10 cellular contexts compared by ENCODE assay signal in genomic region chr1:243286409-243287127, GRCh38. TPM values are rescaled to one million over a fixed set of nuclear protein-coding genes. Genes with fewer than 3 reads are reported as not detected.
DNase-seq lines count a peak whose midpoint lies in the region; ATAC-seq and TF ChIP-seq lines count a peak whose summit lies in the region.
"Had no signal": no experiment of that assay in that cellular context is flagged by ENCODE, and none has a peak within 500 bp of the region (broad histone marks: within the 10 kb centered on the region; RNA-seq: fewer than 3 reads in every experiment).

No MANE protein-coding gene starts in this region.

- H3K36me3 ChIP-seq in ACC112 (ENCODE audit: insufficient read depth, low read length) (peaks cover 30% of the 10 kb centered on the region), IMR-90 (ENCODE audit: control insufficient read depth, insufficient read depth, low read length) (peaks cover 4% of the 10 kb centered on the region), colonic mucosa (no peaks in the 10 kb centered on the region)

- H3K27ac Mint-ChIP-seq in activated naive CD8-positive, alpha-beta T cell treated with anti-CD3 and anti-CD28 coated beads for 36 hours = peak overlapping the region; percentile 80

- H4K91ac ChIP-seq in IMR-90 (ENCODE audit: insufficient read depth, low read depth, low read length) = peak overlapping the region; percentile 74

- H3K9me3 Mint-ChIP-seq in activated naive CD8-positive, alpha-beta T cell treated with anti-CD3 and anti-CD28 coated beads for 36 hours = peaks cover 6% of the 10 kb centered on the region

- peaks cover 75% of the 10 kb centered on the region for H3K36me3 Mint-ChIP-seq in activated naive CD8-positive, alpha-beta T cell treated with anti-CD3 and anti-CD28 coated beads for 36 hours

- no peaks in the 10 kb centered on the region for H4K20me1 ChIP-seq in IMR-90 (ENCODE audit: insufficient read depth, low read length)

- H2BK5ac ChIP-seq in IMR-90 (ENCODE audit: low read depth, low read length, poor library complexity, severe bottlenecking) = peak overlapping the region; percentile 95

- no peak overlapping the region for H2AK9ac ChIP-seq in IMR-90 (replicated peaks; ENCODE audit: low read depth, low read length, poor library complexity)

- POLR2A ChIA-PET in IMR-90 (lab: Charles Lee; ENCODE audit: unreplicated experiment) = interaction anchor here (0.8 kb wide), 1 partner anchor 16 kb away, joined by 3 read pairs; no protein-coding TSS in a partner anchor

- H3K4me1 Mint-ChIP-seq in activated naive CD8-positive, alpha-beta T cell treated with anti-CD3 and anti-CD28 coated beads for 36 hours = peaks cover 21% of the 10 kb centered on the region

- H3K27me3 Mint-ChIP-seq in activated naive CD8-positive, alpha-beta T cell treated with anti-CD3 and anti-CD28 coated beads for 36 hours = no peaks in the 10 kb centered on the region

- DNase-seq in IMR-90 = peak; percentile 63
- DNase-seq in activated naive CD8-positive, alpha-beta T cell treated with anti-CD3 and anti-CD28 coated beads for 36 hours = no peak
- DNase-seq in medulla oblongata (ENCODE audit: extremely low spot score) = peak; percentile 35
- DNase-seq in ecto neural progenitor cell (ENCODE audit: low spot score) = no peak
- DNase-seq in colonic mucosa = no peak
- DNase-seq: COR-L47, NCI-H446 had no signal

- H2BK15ac ChIP-seq in IMR-90 (ENCODE audit: low read depth, low read length) = peak overlapping the region; percentile 53; the same call in 2 of the 3 replicates

- H3K27ac ChIP-seq in ACC112 (ENCODE audit: low read depth, low read length) = peak overlapping the region; percentile 90
- H3K27ac ChIP-seq in IMR-90 (ENCODE audit: insufficient read depth, low read length) = peak overlapping the region; percentile 50
- H3K27ac ChIP-seq in colonic mucosa = no peak overlapping the region

- H2BK20ac ChIP-seq in IMR-90 (ENCODE audit: low read depth, low read length) = peak overlapping the region; percentile 54; the same call in 1 of the 2 replicates

- no TSS peak for BruUV-seq in IMR-90 (replicated peaks; lab: Mats Ljungman, UMichigan)

- no peaks in the 10 kb centered on the region for H3K9me3 ChIP-seq in IMR-90 (ENCODE audit: control insufficient read depth, insufficient read depth, low read length)
- no peaks in the 10 kb centered on the region for H3K9me3 ChIP-seq in colonic mucosa

- CTCF ChIA-PET in IMR-90 (lab: Yijun Ruan, JAX) = interaction anchor here (0.6 to 0.7 kb wide), 2 partner anchors 22 to 1804 kb away, joined by 3 to 5 read pairs; no protein-coding TSS in a partner anchor

- peaks cover 14 to 34% of the 10 kb centered on the region in 2 experiments for H3K79me1 ChIP-seq in IMR-90 (ENCODE audit: low read depth in 1 of 2, low read length in 2 of 2)

- H3K9ac ChIP-seq in IMR-90 (ENCODE audit: low read depth, low read length) (peak overlapping the region; percentile 15; the same call in 1 of the 2 replicates), colonic mucosa (ENCODE audit: low read depth in 2 of 2, low read length in 2 of 2) (no peak overlapping the region)

- H2BK120ac ChIP-seq in IMR-90 (ENCODE audit: low read depth, low read length) = peak overlapping the region; percentile 75; the same call in 1 of the 2 replicates

- H3K14ac ChIP-seq in IMR-90 (replicated peaks; ENCODE audit: low read depth, low read length) = peak overlapping the region; percentile 46

- no peak overlapping the region for H3K4me3 Mint-ChIP-seq in activated naive CD8-positive, alpha-beta T cell treated with anti-CD3 and anti-CD28 coated beads for 36 hours

- peak overlapping the region; percentile 62 to 78 for H4K8ac ChIP-seq in IMR-90 (ENCODE audit: low read depth in 2 of 2, low read length in 2 of 2)

- H3K27me3 ChIP-seq in ACC112 (ENCODE audit: insufficient read depth, low read length) (no peaks in the 10 kb centered on the region), IMR-90 (ENCODE audit: control insufficient read depth, insufficient read depth, low read length) (no peaks in the 10 kb centered on the region), colonic mucosa (no peaks in the 10 kb centered on the region)

- H3K23ac ChIP-seq in IMR-90 (ENCODE audit: low read depth, low read length) = peak overlapping the region; percentile 21; the same call in 1 of the 2 replicates

- peak overlapping the region; percentile 49; the same call in 1 of the 2 replicates for H3K4ac ChIP-seq in IMR-90 (ENCODE audit: low read depth, low read length)

- H3K79me2 ChIP-seq in ACC112 (ENCODE audit: control insufficient read depth, insufficient read depth, low read length, unreplicated experiment) = peaks cover 18% of the 10 kb centered on the region

- peak overlapping the region; percentile 92; the same call in 1 of the 2 replicates for H3K18ac ChIP-seq in IMR-90 (ENCODE audit: low read depth, low read length)

- H2AFZ ChIP-seq in ACC112 (ENCODE audit: low read length, unreplicated experiment) = peak overlapping the region; percentile 50
- no peak overlapping the region for H2AFZ ChIP-seq in IMR-90 (replicated peaks; ENCODE audit: low read length, poor library complexity)

- dilution Hi-C loops in IMR-90 (cut with HindIII; ENCODE audit: low sequenced_read_pairs, unreplicated experiment) = no loop called here

- H3K56ac ChIP-seq in IMR-90 (ENCODE audit: extremely low read depth, insufficient read depth, low read length) = peak overlapping the region; percentile 48

- peak overlapping the region; percentile 73; the same call in 1 of the 2 replicates for H4K5ac ChIP-seq in IMR-90 (ENCODE audit: low read depth, low read length)

- no peak for TF ChIP-seq RAD21 in IMR-90 (IDR thresholded peaks at IDR 0.05; ENCODE audit: low read length)

- WGBS in IMR-90 (ENCODE audit: extremely low coverage in 2 of 2, insufficient read length in 1 of 2), 2 experiments = no CpG with 5 or more reads among the region's 8 CpGs

- H2AK5ac ChIP-seq in IMR-90 (ENCODE audit: low read depth, low read length) = peak overlapping the region; percentile 80

- ATAC-seq in IMR-90 (ENCODE audit: low read depth) (peak; percentile 36), HG02678 (IDR thresholded peaks at IDR 0.05; ENCODE audit: unreplicated experiment) (no peak), HG03565 (IDR thresholded peaks at IDR 0.05; ENCODE audit: unreplicated experiment) (no peak)

- TF ChIP-seq POLR2A in IMR-90 (IDR thresholded peaks at IDR 0.05; ENCODE audit: low read depth, low read length) = no peak

- H3K4me3 ChIP-seq in ACC112 (ENCODE audit: low read depth, low read length) = peak overlapping the region; percentile 44; the same call in 1 of the 2 replicates
- no peak overlapping the region for H3K4me3 ChIP-seq in IMR-90 (ENCODE audit: insufficient read depth, low read depth, low read length)
- H3K4me3 ChIP-seq in colonic mucosa = no peak overlapping the region

- peak overlapping the region; percentile 65; the same call in 1 of the 2 replicates for H3K4me2 ChIP-seq in IMR-90 (ENCODE audit: low read depth, low read length)

- no peaks in the 10 kb centered on the region; the same call in 1 of the 2 replicates for H3K9me1 ChIP-seq in IMR-90 (ENCODE audit: insufficient read depth, low read length)

- in situ Hi-C loops in IMR-90 (cut with MboI; ENCODE audit: low sequenced_read_pairs) = no loop called here

- peaks cover 32% of the 10 kb centered on the region for H3K4me1 ChIP-seq in ACC112 (ENCODE audit: control insufficient read depth, insufficient read depth, low read length, unreplicated experiment)
- peaks cover 13% of the 10 kb centered on the region for H3K4me1 ChIP-seq in IMR-90 (ENCODE audit: control insufficient read depth, insufficient read depth, low read length)
- no peaks in the 10 kb centered on the region for H3K4me1 ChIP-seq in colonic mucosa

- intact Hi-C loops in IMR-90 (cut with micrococcal nuclease) (loop anchor here (2.0 kb wide), 1 partner anchor 18 kb away; no protein-coding TSS in a partner anchor), colonic mucosa (cut with DNase I) (no loop called here)

- no peak for TF ChIP-seq CTCF in IMR-90 (conservative IDR thresholded peaks at IDR 0.05; ENCODE audit: low read depth, low read length)
- no peak for TF ChIP-seq CTCF in colonic mucosa (IDR thresholded peaks at IDR 0.05)

TF ChIP-seq in IMR-90, 13 proteins besides CTCF, POLR2A, EP300 and RAD21 (continues in another document):
- TF ChIP-seq MAFK (IDR thresholded peaks at IDR 0.05; ENCODE audit: low read depth, low read length) = no peak
- TF ChIP-seq MAZ (IDR thresholded peaks at IDR 0.05; ENCODE audit: borderline replicate concordance, low read depth, low read length) = no peak
- TF ChIP-seq FOS (IDR thresholded peaks at IDR 0.05; ENCODE audit: low read depth, low read length) = no peak
- no peak for TF ChIP-seq ELK1 (IDR thresholded peaks at IDR 0.05; ENCODE audit: borderline replicate concordance, low read depth, low read length)
- TF ChIP-seq NFE2L2 (IDR thresholded peaks at IDR 0.05; ENCODE audit: low read depth, low read length) = no peak
- no peak for TF ChIP-seq CEBPB (IDR thresholded peaks at IDR 0.05; ENCODE audit: low read depth, low read length)
- TF ChIP-seq MXI1 (IDR thresholded peaks at IDR 0.05; ENCODE audit: borderline replicate concordance, low read depth, low read length) = no peak
- TF ChIP-seq RCOR1 (IDR thresholded peaks at IDR 0.05; ENCODE audit: insufficient replicate concordance, low read length) = no peak
- no peak for TF ChIP-seq CHD1 (IDR thresholded peaks at IDR 0.05; ENCODE audit: low read depth, low read length)

RNA-seq across cellular contexts. Expression of gene SDCCAG8, which starts 30.7 kb away (rescaled TPM):
- total RNA-seq in IMR-90 (2012; rRNA removed) (43.3 and 46.8 TPM in 2 replicates), colonic mucosa (10 to 100 TPM; 18.4 to 18.8 TPM)
- polyA plus RNA-seq in IMR-90 (2012; rRNA removed) = 24.2 and 25.2 TPM in 2 replicates
- 15.6 and 16.9 TPM in 2 replicates for polyA plus RNA-seq in IMR-90 (2012; cell fraction: cytosol; rRNA removed)
- 15.2 and 27.1 TPM in 2 replicates for polyA plus RNA-seq in IMR-90 (2012; cell fraction: nucleus; rRNA removed; ENCODE audit: low replicate concordance)
- total RNA-seq in activated naive CD8-positive, alpha-beta T cell treated with anti-CD3 and anti-CD28 coated beads for 36 hours = 10 to 100 TPM; 24.2 to 24.7 TPM

RNA-seq across cellular contexts. Expression of gene CEP170, which starts 31.5 kb away (rescaled TPM):
- total RNA-seq in IMR-90 (2012; rRNA removed) (151 and 196 TPM in 2 replicates), colonic mucosa (10 to 100 TPM; 11.6 to 17.5 TPM)
- polyA plus RNA-seq in IMR-90 (2012; rRNA removed) = 65.8 and 66.0 TPM in 2 replicates
- 21.7 and 28.1 TPM in 2 replicates for polyA plus RNA-seq in IMR-90 (2012; cell fraction: cytosol; rRNA removed)
- polyA plus RNA-seq in IMR-90 (2012; cell fraction: nucleus; rRNA removed; ENCODE audit: low replicate concordance) = 39.6 and 175 TPM in 2 replicates
- total RNA-seq in activated naive CD8-positive, alpha-beta T cell treated with anti-CD3 and anti-CD28 coated beads for 36 hours = 10 to 100 TPM; 44.3 to 47.4 TPM

Comparison
In these comparisons a context has a peak if more than half of its experiments do, and no peak if none do; other contexts are left out.
1. DNase-seq: peak in IMR-90 (single experiment) and medulla oblongata (single experiment); none in activated naive CD8-positive, alpha-beta T cell treated with anti-CD3 and anti-CD28 coated beads for 36 hours (single experiment), ecto neural progenitor cell (single experiment) and colonic mucosa (single experiment).